Comparison of ENCODE assay signal across 20 cellular contexts in genomic region chr10:11885437-11886137, GRCh38.
"Had no signal": no experiment of that assay in that cellular context is flagged by ENCODE, and none has a peak within 500 bp of the region (broad histone marks: within the 10 kb centered on the region; RNA-seq: fewer than 3 reads in every experiment).

No MANE protein-coding gene starts in this region.

- H3K9me3 ChIP-seq: ascending aorta had no signal

- H3K36me3 ChIP-seq: ascending aorta, brain microvascular endothelial cell had no signal

- FAIRE-seq: islet of Langerhans, TTC549, urothelium cell line had no signal

- ATAC-seq: activated CD8-positive, alpha-beta T cell treated with anti-CD3 and anti-CD28 coated beads, Interleukin-2, amount 10 ng/mL, durations not matched to agents 7 days and 5 days; naive thymus-derived CD4-positive, alpha-beta T cell; stimulated activated naive CD8-positive, alpha-beta T cell treated with anti-CD3 and anti-CD28 coated beads, Interleukin-15, Interleukin-2, amounts not matched to agents 100 U/mL and 50 U/mL, for 24 hours had no signal

- H3K27ac ChIP-seq: ascending aorta, brain microvascular endothelial cell had no signal

- H3K27me3 ChIP-seq: ascending aorta, brain microvascular endothelial cell had no signal

- DNase-seq: activated CD4-positive, alpha-beta T cell treated with anti-CD3 and anti-CD28 coated beads for 1 hour; activated CD4-positive, alpha-beta T cell treated with anti-CD3 and anti-CD28 coated beads, Interleukin-2, amount 50 U/mL, for 1 hour; activated CD8-positive, alpha-beta T cell treated with anti-CD3 and anti-CD28 coated beads, Interleukin-2, amount 10 ng/mL, durations not matched to agents 7 days and 5 days; activated gamma-delta T cell; brain microvascular endothelial cell; central memory CD4-positive, alpha-beta T cell; dermis blood vessel endothelial cell; effector CD8-positive, alpha-beta T cell; foreskin melanocyte; hippocampal formation; left cardiac atrium; naive thymus-derived CD4-positive, alpha-beta T cell; retina; stimulated activated CD4-positive, alpha-beta T cell treated with anti-CD3 and anti-CD28 coated beads, Interleukin-4, amount 100 ng/mL, for 24 hours; stimulated activated naive CD8-positive, alpha-beta T cell treated with anti-CD3 and anti-CD28 coated beads, Interleukin-15, Interleukin-2, amounts not matched to agents 100 U/mL and 50 U/mL, for 24 hours; T-helper 1 cell had no signal

- H3K4me3 ChIP-seq: ascending aorta had no signal

- H3K4me1 ChIP-seq: ascending aorta had no signal
